In the genomic region with DNA sequence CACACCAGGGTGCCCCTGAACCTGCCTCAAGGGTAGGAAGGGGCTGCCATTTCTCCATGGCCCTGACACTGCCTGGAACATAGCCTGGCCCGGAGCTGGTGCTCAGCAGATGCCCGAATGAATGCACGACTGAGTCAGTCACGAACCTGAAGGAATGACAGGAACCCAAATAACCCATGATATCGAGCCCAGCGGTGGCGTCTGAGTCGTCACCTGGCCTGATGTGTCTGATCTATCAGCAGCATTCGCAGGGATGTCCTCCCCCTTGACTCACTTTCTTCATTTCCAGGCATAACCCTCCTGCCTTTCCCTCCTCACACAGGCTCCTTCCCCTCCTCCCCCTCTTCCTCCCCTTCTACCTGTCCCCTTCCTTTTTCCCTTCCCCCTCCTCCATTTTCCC, we compare ENCODE assay signal across 16 cellular contexts. TPM values are rescaled to one million over a fixed set of nuclear protein-coding genes. Genes with fewer than 3 reads are reported as not detected.
A peak's percentile ranks its signal among the peaks of the same experiment; 100 is the strongest.
DNase-seq lines count a peak whose midpoint lies in the region; ATAC-seq, FAIRE-seq and TF ChIP-seq lines count a peak whose summit lies in the region.
"Had no signal": no experiment of that assay in that cellular context is flagged by ENCODE, and none has a peak within 500 bp of the region (broad histone marks: within the 10 kb centered on the region; RNA-seq: fewer than 3 reads in every experiment).

No MANE protein-coding gene starts in this region.

- no peak overlapping the region for H3K9ac ChIP-seq in kidney (ENCODE audit: low read length in 2 of 2)
- H3K9ac ChIP-seq: BLaER1 treated with 17β-estradiol and CSF1 and Interleukin-3, amounts not matched to agents 10 nM and 100 nM had no signal

- no peaks in the 10 kb centered on the region for H4K20me1 ChIP-seq in osteoblast (ENCODE audit: insufficient read depth, low read length)

- intact Hi-C loops in kidney (cut with DNase I) = no loop called here

- no peaks in the 10 kb centered on the region for H3K79me2 ChIP-seq in osteoblast (ENCODE audit: insufficient read depth, low read length)

- H3K27ac ChIP-seq in HEK293 (ENCODE audit: extremely low read depth, low read depth, low read length) (no peak overlapping the region), RWPE1 (peak overlapping the region; percentile 34; the same call in 1 of the 2 replicates), kidney (ENCODE audit: low read depth in 2 of 2, low read length in 2 of 2) (no peak overlapping the region), osteoblast (ENCODE audit: low read depth, low read length) (no peak overlapping the region)
- H3K27ac ChIP-seq: BLaER1 treated with 17β-estradiol and CSF1 and Interleukin-3, amounts not matched to agents 10 nM and 100 nM; HL-60 had no signal

- no peaks in the 10 kb centered on the region for H3K27me3 ChIP-seq in osteoblast (ENCODE audit: insufficient read depth, low read length)
- H3K27me3 ChIP-seq: BLaER1 treated with 17β-estradiol and CSF1 and Interleukin-3, amounts not matched to agents 10 nM and 100 nM had no signal

- H3K4me2 ChIP-seq in osteoblast (ENCODE audit: insufficient read depth, low read length) = no peak overlapping the region
- H3K4me2 ChIP-seq: BLaER1 treated with 17β-estradiol and CSF1 and Interleukin-3, amounts not matched to agents 10 nM and 100 nM had no signal

- ATAC-seq in naive thymus-derived CD8-positive, alpha-beta T cell = no peak
- ATAC-seq: CD8-positive, alpha-beta T cell had no signal

- H3K4me3 ChIP-seq in HEK293 (ENCODE audit: low read depth, low read length) (no peak overlapping the region), kidney (ENCODE audit: low read length in 2 of 2) (no peak overlapping the region), osteoblast (ENCODE audit: insufficient read depth, low read length) (no peak overlapping the region)
- H3K4me3 ChIP-seq: BLaER1 treated with 17β-estradiol and CSF1 and Interleukin-3, amounts not matched to agents 10 nM and 100 nM; HAP-1 had no signal

- no peak overlapping the region for H3K4me3 Mint-ChIP-seq in naive thymus-derived CD8-positive, alpha-beta T cell
- H3K4me3 Mint-ChIP-seq: B cell; CD8-positive, alpha-beta T cell; HFFc6 had no signal

- no peaks in the 10 kb centered on the region for H3K36me3 Mint-ChIP-seq in naive thymus-derived CD8-positive, alpha-beta T cell
- H3K36me3 Mint-ChIP-seq: CD8-positive, alpha-beta T cell had no signal

- peaks cover 0 to 16% (median 2%) of the 10 kb centered on the region in 5 donors for H3K27me3 Mint-ChIP-seq in naive thymus-derived CD8-positive, alpha-beta T cell

- peaks cover under 1 to 6% (median 2%) of the 10 kb centered on the region in 4 donors for H3K4me1 Mint-ChIP-seq in naive thymus-derived CD8-positive, alpha-beta T cell
- H3K4me1 Mint-ChIP-seq: B cell had no signal

- CTCF ChIA-PET in HEK293 (lab: Yijun Ruan, JAX) (no interaction called here), RWPE1 (lab: Yijun Ruan, JAX) (no interaction called here), HEK293T (lab: Yijun Ruan, JAX) (no interaction called here)

- H3K36me3 ChIP-seq in HEK293 (ENCODE audit: control insufficient read depth in 2 of 2, insufficient read depth in 1 of 2, low read length in 2 of 2) (no peaks in the 10 kb centered on the region), kidney (ENCODE audit: control insufficient read depth in 1 of 2, insufficient read depth in 2 of 2, low read length in 2 of 2) (no peaks in the 10 kb centered on the region), osteoblast (ENCODE audit: insufficient read depth, low read length) (no peaks in the 10 kb centered on the region)
- H3K36me3 ChIP-seq: BLaER1 treated with 17β-estradiol and CSF1 and Interleukin-3, amounts not matched to agents 10 nM and 100 nM; HAP-1 had no signal

- no peaks in the 10 kb centered on the region for H3K9me3 Mint-ChIP-seq in naive thymus-derived CD8-positive, alpha-beta T cell
- H3K9me3 Mint-ChIP-seq: CD8-positive, alpha-beta T cell; HFFc6 had no signal

- no peak for TF ChIP-seq CTCF in HEK293 (tag by site-specific recombination; IDR thresholded peaks at IDR 0.05)
- no peak for TF ChIP-seq CTCF in RWPE1 (conservative IDR thresholded peaks at IDR 0.05; ENCODE audit: low read depth)
- no peak for TF ChIP-seq CTCF in kidney (IDR thresholded peaks at IDR 0.05; ENCODE audit: borderline replicate concordance, extremely low read depth, insufficient read depth)
- TF ChIP-seq CTCF in osteoblast (IDR thresholded peaks at IDR 0.05; ENCODE audit: extremely low read depth, low read depth, low read length) = no peak

- no peak for FAIRE-seq in kidney (lab: Jason Lieb, UNC)

- no peak overlapping the region for H2AFZ ChIP-seq in osteoblast (ENCODE audit: low read length)

- POLR2A ChIA-PET in HEK293 (lab: Yijun Ruan, JAX) (no interaction called here), RWPE1 (lab: Yijun Ruan, JAX; ENCODE audit: low non-redundant PET) (no interaction called here), HEK293T (lab: Yijun Ruan, JAX) (no interaction called here)
- POLR2A ChIA-PET in naive thymus-derived CD8-positive, alpha-beta T cell (lab: Charles Lee) = no interaction called here

- peaks cover 13% of the 10 kb centered on the region for H3K4me1 ChIP-seq in HEK293 (ENCODE audit: control insufficient read depth, insufficient read depth, low read length)
- no peaks in the 10 kb centered on the region for H3K4me1 ChIP-seq in kidney (ENCODE audit: control insufficient read depth in 1 of 2, insufficient read depth in 1 of 2, low read depth in 1 of 2, low read length in 2 of 2)
- H3K4me1 ChIP-seq in osteoblast (ENCODE audit: insufficient read depth, low read length) = peaks cover 19% of the 10 kb centered on the region

- DNase-seq in RWPE1 (ENCODE audit: low spot score) = no peak
- DNase-seq in kidney = peak; percentile 37
- peak; percentile 26 for DNase-seq in osteoblast (ENCODE audit: insufficient read length, low spot score, missing footprints)
- DNase-seq in naive thymus-derived CD8-positive, alpha-beta T cell = no peak
- DNase-seq in NK-92 treated with Interleukin-12 subunit alpha and Interleukin-12 subunit beta, amount 100 ng/mL, for 24 hours (lab: John Stamatoyannopoulos, UW) = no peak
- no peak for DNase-seq in HEK293T (ENCODE audit: extremely low spot score)
- DNase-seq: Calu3; CD8-positive, alpha-beta T cell; DMS79 treated with DMSO at 0.1 percent for 48 hours; GF-D8; HFFc6 had no signal

- no peak overlapping the region for H3K27ac Mint-ChIP-seq in naive thymus-derived CD8-positive, alpha-beta T cell
- H3K27ac Mint-ChIP-seq: B cell; CD8-positive, alpha-beta T cell; HFFc6 had no signal

- no peaks in the 10 kb centered on the region for H3K9me3 ChIP-seq in HEK293 (ENCODE audit: control insufficient read depth, insufficient read depth, low read depth, low read length)
- no peaks in the 10 kb centered on the region for H3K9me3 ChIP-seq in kidney (ENCODE audit: control insufficient read depth in 1 of 2, low read length in 2 of 2)
- H3K9me3 ChIP-seq in osteoblast (ENCODE audit: low read depth, low read length) = no peaks in the 10 kb centered on the region
- H3K9me3 ChIP-seq: BLaER1 treated with 17β-estradiol and CSF1 and Interleukin-3, amounts not matched to agents 10 nM and 100 nM; HAP-1 had no signal

TF ChIP-seq in HEK293, 187 proteins besides CTCF, POLR2A, EP300 and RAD21:
- TF ChIP-seq ZNF658 (tag by site-specific recombination; IDR thresholded peaks at IDR 0.05) = no peak
- TF ChIP-seq, protein P1, sequence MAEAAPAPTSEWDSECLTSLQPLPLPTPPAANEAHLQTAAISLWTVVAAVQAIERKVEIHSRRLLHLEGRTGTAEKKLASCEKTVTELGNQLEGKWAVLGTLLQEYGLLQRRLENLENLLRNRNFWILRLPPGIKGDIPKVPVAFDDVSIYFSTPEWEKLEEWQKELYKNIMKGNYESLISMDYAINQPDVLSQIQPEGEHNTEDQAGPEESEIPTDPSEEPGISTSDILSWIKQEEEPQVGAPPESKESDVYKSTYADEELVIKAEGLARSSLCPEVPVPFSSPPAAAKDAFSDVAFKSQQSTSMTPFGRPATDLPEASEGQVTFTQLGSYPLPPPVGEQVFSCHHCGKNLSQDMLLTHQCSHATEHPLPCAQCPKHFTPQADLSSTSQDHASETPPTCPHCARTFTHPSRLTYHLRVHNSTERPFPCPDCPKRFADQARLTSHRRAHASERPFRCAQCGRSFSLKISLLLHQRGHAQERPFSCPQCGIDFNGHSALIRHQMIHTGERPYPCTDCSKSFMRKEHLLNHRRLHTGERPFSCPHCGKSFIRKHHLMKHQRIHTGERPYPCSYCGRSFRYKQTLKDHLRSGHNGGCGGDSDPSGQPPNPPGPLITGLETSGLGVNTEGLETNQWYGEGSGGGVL (tag by site-specific recombination; IDR thresholded peaks at IDR 0.05) = peak; percentile 50; the same call in 1 of the 2 replicates

TF ChIP-seq in HEK293T, 16 proteins besides CTCF, POLR2A, EP300 and RAD21:
- TF ChIP-seq CTBP1 (IDR thresholded peaks at IDR 0.05; ENCODE audit: borderline replicate concordance) (no peak), SP1 (IDR thresholded peaks at IDR 0.05) (no peak), L3MBTL2 (conservative IDR thresholded peaks at IDR 0.05) (no peak), FOXM1 (IDR thresholded peaks at IDR 0.05; ENCODE audit: borderline replicate concordance) (no peak), ARNT (IDR thresholded peaks at IDR 0.05) (no peak), ZNF384 (IDR thresholded peaks at IDR 0.05) (no peak), SUZ12 (IDR thresholded peaks at IDR 0.05) (no peak), FOXK2 (IDR thresholded peaks at IDR 0.05) (no peak), FOXA1 (IDR thresholded peaks at IDR 0.05) (no peak)
- TF ChIP-seq, protein P2, sequence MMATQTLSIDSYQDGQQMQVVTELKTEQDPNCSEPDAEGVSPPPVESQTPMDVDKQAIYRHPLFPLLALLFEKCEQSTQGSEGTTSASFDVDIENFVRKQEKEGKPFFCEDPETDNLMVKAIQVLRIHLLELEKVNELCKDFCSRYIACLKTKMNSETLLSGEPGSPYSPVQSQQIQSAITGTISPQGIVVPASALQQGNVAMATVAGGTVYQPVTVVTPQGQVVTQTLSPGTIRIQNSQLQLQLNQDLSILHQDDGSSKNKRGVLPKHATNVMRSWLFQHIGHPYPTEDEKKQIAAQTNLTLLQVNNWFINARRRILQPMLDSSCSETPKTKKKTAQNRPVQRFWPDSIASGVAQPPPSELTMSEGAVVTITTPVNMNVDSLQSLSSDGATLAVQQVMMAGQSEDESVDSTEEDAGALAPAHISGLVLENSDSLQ (IDR thresholded peaks at IDR 0.05) = no peak

RNA-seq across cellular contexts. Expression of gene SMAD7, which starts 52.1 kb away (rescaled TPM):
- total RNA-seq in kidney = 32.6 TPM
- 17.3 TPM for polyA plus RNA-seq in kidney (ENCODE audit: insufficient read depth, low read depth, low replicate concordance)
- 76.0 and 81.6 TPM in 2 replicates for total RNA-seq in osteoblast
- total RNA-seq in naive thymus-derived CD8-positive, alpha-beta T cell = 10 to 100 TPM; 30.9 to 32.5 TPM
- polyA plus RNA-seq in naive thymus-derived CD8-positive, alpha-beta T cell = 1 to 10 TPM; 2.3 to 4.9 (median 4.8) TPM

Comparison
In these comparisons a context has a peak if more than half of its experiments do, and no peak if none do; other contexts are left out.
1. DNase-seq: peak in kidney (single experiment) and osteoblast (single experiment); none in RWPE1 (single experiment), naive thymus-derived CD8-positive, alpha-beta T cell (0 of 10), NK-92 treated with Interleukin-12 subunit alpha and Interleukin-12 subunit beta, amount 100 ng/mL, for 24 hours (single experiment) and HEK293T (single experiment).